ENCODE assay signal across 8 cellular contexts in the genomic region with DNA sequence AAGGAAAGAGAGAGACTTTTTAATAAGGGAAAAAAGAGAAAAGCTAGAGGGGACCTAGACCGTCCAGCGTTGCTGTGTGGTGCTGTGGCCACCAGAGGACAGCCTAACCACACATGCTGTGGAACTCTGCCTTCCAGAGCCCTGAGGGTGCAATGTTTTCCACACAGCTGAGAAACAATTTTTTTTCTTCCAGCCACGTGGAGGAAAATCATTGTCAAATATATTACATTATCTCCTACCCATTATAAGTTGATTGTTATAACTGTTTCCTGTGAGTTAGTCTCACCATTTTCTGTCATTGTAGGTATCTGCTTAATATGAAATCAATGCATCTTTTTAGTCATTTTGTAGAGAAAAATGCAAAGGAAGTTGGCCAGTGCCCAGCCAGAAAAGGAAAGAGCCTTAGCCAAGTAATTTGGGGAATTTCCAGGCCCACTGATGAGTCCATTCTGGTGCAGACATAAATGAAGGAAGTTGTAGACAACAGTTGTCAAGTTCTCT. TPM values are rescaled to one million over a fixed set of nuclear protein-coding genes. Genes with fewer than 3 reads are reported as not detected.
DNase-seq lines count a peak whose midpoint lies in the region; ATAC-seq, FAIRE-seq and TF ChIP-seq lines count a peak whose summit lies in the region.

No MANE protein-coding gene starts in this region.

- H3K9me2 ChIP-seq in PC-3 (replicated peaks; ENCODE audit: low read length) = no peaks in the 10 kb centered on the region

- H2AFZ ChIP-seq in PC-3 (ENCODE audit: low read length) (peak overlapping the region; percentile 54), osteoblast (ENCODE audit: low read length) (peak overlapping the region; percentile 6)

- H3K27ac ChIP-seq in PC-3 (ENCODE audit: low read length) (no peak overlapping the region), osteoblast (ENCODE audit: low read depth, low read length) (peak overlapping the region; percentile 6), transverse colon (no peak overlapping the region)

- H3K36me3 Mint-ChIP-seq in activated T-cell treated with anti-CD3 and anti-CD28 coated beads, Interleukin-2, amount 50 U/mL, for 72 hours (ENCODE audit: insufficient read depth in 2 of 2) = no peaks in the 10 kb centered on the region

- H3K9me3 ChIP-seq in PC-3 (ENCODE audit: low read length) (no peaks in the 10 kb centered on the region), osteoblast (ENCODE audit: low read depth, low read length) (no peaks in the 10 kb centered on the region), transverse colon (no peaks in the 10 kb centered on the region)

- H3K4me2 ChIP-seq in PC-3 (ENCODE audit: low read length) (peak overlapping the region; percentile 29), osteoblast (ENCODE audit: insufficient read depth, low read length) (peak overlapping the region; percentile 53)

- no peak for FAIRE-seq in D721Med (lab: Jason Lieb, UNC)

- BruUV-seq in PC-3 (replicated peaks; lab: Mats Ljungman, UMichigan) = no TSS peak

- 0 to 1% methylated on average over 3 of the region's 3 CpGs for WGBS in transverse colon (ENCODE audit: low coverage in 1 of 2), 2 donors

- H3K4me1 ChIP-seq in PC-3 (ENCODE audit: insufficient read depth, low read length) = peaks cover 6% of the 10 kb centered on the region; the same call in 1 of the 2 replicates
- peaks cover 5% of the 10 kb centered on the region for H3K4me1 ChIP-seq in osteoblast (ENCODE audit: insufficient read depth, low read length)
- peaks cover 0 to 5% (median 0%) of the 10 kb centered on the region in 4 donors for H3K4me1 ChIP-seq in transverse colon

- H3K36me3 ChIP-seq in PC-3 (ENCODE audit: low read depth, low read length) (no peaks in the 10 kb centered on the region), osteoblast (ENCODE audit: insufficient read depth, low read length) (no peaks in the 10 kb centered on the region), transverse colon (no peaks in the 10 kb centered on the region)

- H3K4me1 Mint-ChIP-seq in activated T-cell treated with anti-CD3 and anti-CD28 coated beads, Interleukin-2, amount 50 U/mL, for 72 hours (ENCODE audit: low read depth) = no peaks in the 10 kb centered on the region

- no peaks in the 10 kb centered on the region for H4K20me1 ChIP-seq in PC-3 (ENCODE audit: low read length)
- no peaks in the 10 kb centered on the region for H4K20me1 ChIP-seq in osteoblast (ENCODE audit: insufficient read depth, low read length)

- POLR2A ChIA-PET in PC-3 (lab: Charles Lee; ENCODE audit: unreplicated experiment) = no interaction called here

- peak; percentile 97 for TF ChIP-seq CTCF in D721Med (IDR thresholded peaks at IDR 0.05; ENCODE audit: insufficient read depth, missing control alignments)
- TF ChIP-seq CTCF in PC-3 (conservative IDR thresholded peaks at IDR 0.05; ENCODE audit: low read depth, low read length) = peak; percentile 96
- TF ChIP-seq CTCF in fibroblast of villous mesenchyme (IDR thresholded peaks at IDR 0.05; ENCODE audit: insufficient read depth, low read depth, low read length) = peak; percentile 100
- TF ChIP-seq CTCF in osteoblast (IDR thresholded peaks at IDR 0.05; ENCODE audit: extremely low read depth, low read depth, low read length) = peak; percentile 100
- peak; percentile 81 to 96 (median 92) for TF ChIP-seq CTCF in transverse colon (IDR thresholded peaks at IDR 0.05)

- H3K79me2 ChIP-seq in PC-3 (ENCODE audit: low read length) (no peaks in the 10 kb centered on the region), osteoblast (ENCODE audit: insufficient read depth, low read length) (no peaks in the 10 kb centered on the region)

- ATAC-seq in GM19397 (IDR thresholded peaks at IDR 0.05; ENCODE audit: unreplicated experiment) = peak; percentile 97
- ATAC-seq in HG03442 (IDR thresholded peaks at IDR 0.05; ENCODE audit: unreplicated experiment) = peak; percentile 94
- ATAC-seq in PC-3 = peak; percentile 99
- peak; percentile 87 to 89 for ATAC-seq in activated T-cell treated with anti-CD3 and anti-CD28 coated beads, Interleukin-2, amount 50 U/mL, for 72 hours (replicated peaks in 1 of 2)

- DNase-seq in D721Med (ENCODE audit: insufficient read length, low spot score) (no peak), PC-3 (peak; percentile 79), fibroblast of villous mesenchyme (ENCODE audit: low read depth) (peak; percentile 71), osteoblast (ENCODE audit: insufficient read length, low spot score, missing footprints) (peak; percentile 85), transverse colon (peak; percentile 53)
- peak; percentile 46 to 59 for DNase-seq in activated T-cell treated with anti-CD3 and anti-CD28 coated beads, Interleukin-2, amount 50 U/mL, for 72 hours

- H3K4me3 Mint-ChIP-seq in activated T-cell treated with anti-CD3 and anti-CD28 coated beads, Interleukin-2, amount 50 U/mL, for 72 hours = no peak overlapping the region

- intact Hi-C loops in PC-3 (cut with micrococcal nuclease) = loop anchor here (1.0 kb wide), 2 partner anchors 37 to 76 kb away; no protein-coding TSS in a partner anchor
- intact Hi-C loops in transverse colon (cut with DNase I; ENCODE audit: low total_unique reads) = no loop called here

- peaks cover 21% of the 10 kb centered on the region for H3K27me3 Mint-ChIP-seq in activated T-cell treated with anti-CD3 and anti-CD28 coated beads, Interleukin-2, amount 50 U/mL, for 72 hours (ENCODE audit: low read depth)

- H3F3A ChIP-seq in PC-3 (ENCODE audit: low read length, unreplicated experiment) = no peaks in the 10 kb centered on the region

- in situ Hi-C loops in transverse colon (cut with MboI; ENCODE audit: low pct_ligation_motif_present in 1 of 4, low pct_unique_long_range_greater_than_20kb in 1 of 4, low sequenced_read_pairs in 3 of 4) = no loop called here

- no peak for TF ChIP-seq POLR2A in transverse colon (IDR thresholded peaks at IDR 0.05)

- H3K9ac ChIP-seq in PC-3 (ENCODE audit: low read length) = no peak overlapping the region

- CTCF ChIA-PET in PC-3 (lab: Charles Lee) = interaction anchor here (0.6 to 1.0 kb wide), 5 partner anchors 13 to 175 kb away, joined by 3 to 9 read pairs (median 4); no protein-coding TSS in a partner anchor

- H3K27me3 ChIP-seq in PC-3 (ENCODE audit: low read length) (no peaks in the 10 kb centered on the region; the same call in 1 of the 2 replicates), osteoblast (ENCODE audit: insufficient read depth, low read length) (peaks cover 20% of the 10 kb centered on the region), transverse colon (peaks cover 4% of the 10 kb centered on the region)

- H3K27ac Mint-ChIP-seq in activated T-cell treated with anti-CD3 and anti-CD28 coated beads, Interleukin-2, amount 50 U/mL, for 72 hours = no peak overlapping the region

- no peak for TF ChIP-seq EP300 in transverse colon (IDR thresholded peaks at IDR 0.05; ENCODE audit: low read depth)

- no peak overlapping the region for H3K4me3 ChIP-seq in PC-3 (ENCODE audit: low read length)
- H3K4me3 ChIP-seq in fibroblast of villous mesenchyme (ENCODE audit: low read depth, low read length) = no peak overlapping the region
- no peak overlapping the region for H3K4me3 ChIP-seq in osteoblast (ENCODE audit: insufficient read depth, low read length)
- no peak overlapping the region for H3K4me3 ChIP-seq in transverse colon

- H3K9me3 Mint-ChIP-seq in activated T-cell treated with anti-CD3 and anti-CD28 coated beads, Interleukin-2, amount 50 U/mL, for 72 hours = peaks cover 0 to 2% of the 10 kb centered on the region in 2 donors

RNA-seq across cellular contexts. Expression of a gene that starts 5.9 kb away (rescaled TPM):
- total RNA-seq in PC-3 (2014; rRNA removed) = 81.1 and 85.9 TPM in 2 replicates
- 10 to 100 TPM; 45.0 to 51.0 TPM for total RNA-seq in activated T-cell treated with anti-CD3 and anti-CD28 coated beads, Interleukin-2, amount 50 U/mL, for 72 hours
- 42.8 and 45.3 TPM in 2 replicates for total RNA-seq in fibroblast of villous mesenchyme
- total RNA-seq in osteoblast = 35.8 and 40.7 TPM in 2 replicates
- total RNA-seq in transverse colon = 100 to 1,000 TPM in 1 of 4 donors, 10 to 100 TPM in 2, 1 to 10 TPM in 1; 4.4 to 131 (median 27.4) TPM
